Comparison of ENCODE assay signal across 8 cellular contexts in the genomic region with DNA sequence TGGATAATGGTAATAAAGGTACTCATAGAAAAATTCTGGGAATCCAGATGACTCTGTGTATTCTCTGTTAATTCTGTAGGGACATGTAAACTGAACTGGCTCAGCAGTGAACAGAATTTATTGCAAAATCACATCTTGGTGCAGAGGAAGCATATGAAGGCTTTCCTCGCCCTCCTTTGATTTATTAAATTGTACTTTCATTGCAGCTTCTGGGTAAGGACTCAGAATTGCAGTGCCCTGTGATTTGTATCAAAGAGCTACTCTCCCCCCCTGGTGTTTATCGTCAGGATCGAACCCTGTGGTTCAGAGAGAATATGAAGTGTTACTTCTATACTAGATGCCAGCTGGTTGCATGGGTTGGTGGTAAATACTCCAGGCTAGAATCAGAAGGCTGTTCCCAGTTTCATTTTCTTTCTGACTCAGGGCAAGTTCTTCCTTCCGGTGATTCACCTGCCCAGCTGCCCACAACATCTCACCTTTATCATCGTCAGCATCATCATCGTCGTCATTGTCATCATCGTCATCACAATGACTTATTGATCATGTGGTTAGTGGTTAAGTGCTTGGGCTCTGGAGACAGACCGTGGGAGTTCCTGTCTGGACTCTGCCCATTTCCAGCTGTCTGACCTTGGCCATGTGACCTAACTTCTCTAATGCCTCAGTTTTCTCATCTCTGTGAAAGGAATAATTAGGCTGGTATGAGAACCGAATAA.
DNase-seq lines count a peak whose midpoint lies in the region; ATAC-seq and TF ChIP-seq lines count a peak whose summit lies in the region.

No MANE protein-coding gene starts in this region.

- intact Hi-C loops in body of pancreas (cut with DNase I) (no loop called here), upper lobe of right lung (cut with DNase I) (loop anchor here (2.0 kb wide), 1 partner anchor 392 kb away; no protein-coding TSS in a partner anchor)
- intact Hi-C loops in naive thymus-derived CD4-positive, alpha-beta T cell (cut with micrococcal nuclease): loop anchor here (1.0 to 10.0 kb wide), 11 partner anchors 28 to 1404 kb away; partner anchors contain the start of genes ARHGAP26 (in 1 of the 2), GNPDA1 (in 1 of the 2), HDAC3 (in 1 of the 2) and KCTD16 (in 1 of the 2)

- H3K9me3 Mint-ChIP-seq in naive thymus-derived CD4-positive, alpha-beta T cell: peaks cover 0 to 1% (median 0%) of the 10 kb centered on the region in 11 donors
- H3K9me3 Mint-ChIP-seq in WTC11: no peaks in the 10 kb centered on the region

- H3K36me3 ChIP-seq in body of pancreas (replicated peaks in 1 of 2; ENCODE audit: insufficient read depth in 1 of 2, low read depth in 2 of 2) (no peaks in the 10 kb centered on the region), upper lobe of right lung (no peaks in the 10 kb centered on the region)
- H3K36me3 ChIP-seq in naive thymus-derived CD4-positive, alpha-beta T cell (ENCODE audit: control insufficient read depth in 2 of 3, insufficient read depth in 3 of 3, low read length in 3 of 3): no peaks in the 10 kb centered on the region

- no peaks in the 10 kb centered on the region for H3K27me3 Mint-ChIP-seq in naive thymus-derived CD4-positive, alpha-beta T cell
- no peaks in the 10 kb centered on the region for H3K27me3 Mint-ChIP-seq in WTC11 (ENCODE audit: low read depth)

- peak overlapping the region in 7 of 9 donors; percentile 45 to 86 (median 71) for H3K27ac Mint-ChIP-seq in naive thymus-derived CD4-positive, alpha-beta T cell
- H3K27ac Mint-ChIP-seq in WTC11: no peak overlapping the region

- no peaks in the 10 kb centered on the region for H3K27me3 ChIP-seq in body of pancreas
- no peaks in the 10 kb centered on the region for H3K27me3 ChIP-seq in naive thymus-derived CD4-positive, alpha-beta T cell (ENCODE audit: control insufficient read depth in 2 of 2, insufficient read depth in 2 of 2, low read length in 2 of 2)
- no peaks in the 10 kb centered on the region for H3K27me3 ChIP-seq in upper lobe of right lung

- ATAC-seq in GM19372 (IDR thresholded peaks at IDR 0.05; ENCODE audit: low read depth, unreplicated experiment) (peak; percentile 61), HG03439 (IDR thresholded peaks at IDR 0.05; ENCODE audit: unreplicated experiment) (peak; percentile 86), body of pancreas (peak; percentile 15), upper lobe of right lung (peak; percentile 78), WTC11 (no peak)
- peak; percentile 91 for ATAC-seq in naive thymus-derived CD4-positive, alpha-beta T cell

- TF ChIP-seq POLR2A in body of pancreas (IDR thresholded peaks at IDR 0.05): no peak

- WGBS in body of pancreas, 2 donors: 57 to 67% methylated on average over 10 of the region's 10 CpGs

- POLR2A ChIA-PET in naive thymus-derived CD4-positive, alpha-beta T cell (lab: Charles Lee): no interaction called here
- POLR2A ChIA-PET in WTC11 (lab: Charles Lee): no interaction called here

- H3K9me3 ChIP-seq in body of pancreas: no peaks in the 10 kb centered on the region
- H3K9me3 ChIP-seq in naive thymus-derived CD4-positive, alpha-beta T cell (ENCODE audit: control insufficient read depth in 2 of 3, low read length in 3 of 3): no peaks in the 10 kb centered on the region
- H3K9me3 ChIP-seq in upper lobe of right lung: no peaks in the 10 kb centered on the region

- H3K4me1 ChIP-seq in body of pancreas: no peaks in the 10 kb centered on the region
- H3K4me1 ChIP-seq in naive thymus-derived CD4-positive, alpha-beta T cell (ENCODE audit: control insufficient read depth in 2 of 2, insufficient read depth in 2 of 2, low read length in 2 of 2): peaks cover 12 to 43% of the 10 kb centered on the region in 2 donors
- H3K4me1 ChIP-seq in upper lobe of right lung: peaks cover 57% of the 10 kb centered on the region

- no peak overlapping the region for H3K27ac ChIP-seq in body of pancreas
- no peak overlapping the region for H3K27ac ChIP-seq in naive thymus-derived CD4-positive, alpha-beta T cell (ENCODE audit: low read depth, low read length)
- H3K27ac ChIP-seq in upper lobe of right lung: peak overlapping the region; percentile 24

- DNase-seq in CD1c-positive myeloid dendritic cell (ENCODE audit: extremely low spot score) (peak; percentile 93), T-helper 9 cell (peak; percentile 59), body of pancreas (peak in 2 of 4 donors; percentile 11 to 57), upper lobe of right lung (no peak), WTC11 (ENCODE audit: low spot score) (no peak)
- DNase-seq in naive thymus-derived CD4-positive, alpha-beta T cell: peak in 8 of 9 donors; percentile 10 to 73 (median 36)

- H3K4me3 ChIP-seq in body of pancreas (no peak overlapping the region), upper lobe of right lung (no peak overlapping the region)
- H3K4me3 ChIP-seq in naive thymus-derived CD4-positive, alpha-beta T cell (ENCODE audit: low read length): no peak overlapping the region

- H3K4me3 Mint-ChIP-seq in naive thymus-derived CD4-positive, alpha-beta T cell: peak overlapping the region in 4 of 10 donors; percentile 4 to 44 (median 27)
- H3K4me3 Mint-ChIP-seq in WTC11: no peak overlapping the region

- TF ChIP-seq CTCF in body of pancreas (IDR thresholded peaks at IDR 0.05) (no peak), upper lobe of right lung (IDR thresholded peaks at IDR 0.05) (no peak), WTC11 (IDR thresholded peaks at IDR 0.05) (no peak)

- CTCF ChIA-PET in naive thymus-derived CD4-positive, alpha-beta T cell (lab: Charles Lee): no interaction called here
- CTCF ChIA-PET in WTC11 (lab: Charles Lee): no interaction called here

- peaks cover 27 to 74% (median 32%) of the 10 kb centered on the region in 7 donors for H3K4me1 Mint-ChIP-seq in naive thymus-derived CD4-positive, alpha-beta T cell
- peaks cover 12% of the 10 kb centered on the region for H3K4me1 Mint-ChIP-seq in WTC11

- peaks cover under 1 to 22% (median 3%) of the 10 kb centered on the region in 5 donors for H3K36me3 Mint-ChIP-seq in naive thymus-derived CD4-positive, alpha-beta T cell
- no peaks in the 10 kb centered on the region for H3K36me3 Mint-ChIP-seq in WTC11

TF ChIP-seq in WTC11, 78 proteins besides CTCF, POLR2A, EP300 and RAD21 (continues in another document):
- TF ChIP-seq SP1 (CRISPR knock-in tag; conservative IDR thresholded peaks at IDR 0.05) (no peak), NFYB (CRISPR knock-in tag; conservative IDR thresholded peaks at IDR 0.05; ENCODE audit: low read depth) (no peak), TCF7 (CRISPR knock-in tag; IDR thresholded peaks at IDR 0.05; ENCODE audit: low read depth) (no peak), ZNF219 (CRISPR knock-in tag; IDR thresholded peaks at IDR 0.05; ENCODE audit: borderline replicate concordance) (no peak), CDX4 (CRISPR knock-in tag; IDR thresholded peaks at IDR 0.05; ENCODE audit: borderline replicate concordance) (no peak), E2F4 (CRISPR knock-in tag; IDR thresholded peaks at IDR 0.05; ENCODE audit: borderline replicate concordance, low read depth) (no peak), GABPB1 (CRISPR knock-in tag; IDR thresholded peaks at IDR 0.05) (no peak), TEAD1 (CRISPR knock-in tag; IDR thresholded peaks at IDR 0.05) (no peak), TEAD4 (CRISPR knock-in tag; IDR thresholded peaks at IDR 0.05) (no peak), GRHL2 (CRISPR knock-in tag; IDR thresholded peaks at IDR 0.05; ENCODE audit: insufficient replicate concordance, severe bottlenecking) (no peak)
- TF ChIP-seq, protein P1, sequence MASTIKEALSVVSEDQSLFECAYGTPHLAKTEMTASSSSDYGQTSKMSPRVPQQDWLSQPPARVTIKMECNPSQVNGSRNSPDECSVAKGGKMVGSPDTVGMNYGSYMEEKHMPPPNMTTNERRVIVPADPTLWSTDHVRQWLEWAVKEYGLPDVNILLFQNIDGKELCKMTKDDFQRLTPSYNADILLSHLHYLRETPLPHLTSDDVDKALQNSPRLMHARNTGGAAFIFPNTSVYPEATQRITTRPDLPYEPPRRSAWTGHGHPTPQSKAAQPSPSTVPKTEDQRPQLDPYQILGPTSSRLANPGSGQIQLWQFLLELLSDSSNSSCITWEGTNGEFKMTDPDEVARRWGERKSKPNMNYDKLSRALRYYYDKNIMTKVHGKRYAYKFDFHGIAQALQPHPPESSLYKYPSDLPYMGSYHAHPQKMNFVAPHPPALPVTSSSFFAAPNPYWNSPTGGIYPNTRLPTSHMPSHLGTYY (CRISPR knock-in tag; IDR thresholded peaks at IDR 0.05): no peak
- TF ChIP-seq, protein P2, sequence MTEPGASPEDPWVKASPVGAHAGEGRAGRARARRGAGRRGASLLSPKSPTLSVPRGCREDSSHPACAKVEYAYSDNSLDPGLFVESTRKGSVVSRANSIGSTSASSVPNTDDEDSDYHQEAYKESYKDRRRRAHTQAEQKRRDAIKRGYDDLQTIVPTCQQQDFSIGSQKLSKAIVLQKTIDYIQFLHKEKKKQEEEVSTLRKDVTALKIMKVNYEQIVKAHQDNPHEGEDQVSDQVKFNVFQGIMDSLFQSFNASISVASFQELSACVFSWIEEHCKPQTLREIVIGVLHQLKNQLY (CRISPR knock-in tag; IDR thresholded peaks at IDR 0.05): no peak

Comparison
In these comparisons a context has a peak if more than half of its experiments do, and no peak if none do; other contexts are left out.
1. DNase-seq: peak in CD1c-positive myeloid dendritic cell (single experiment), T-helper 9 cell (single experiment) and naive thymus-derived CD4-positive, alpha-beta T cell (8 of 9); none in upper lobe of right lung (single experiment) and WTC11 (single experiment).